16 cellular contexts compared by ENCODE assay signal in genomic region chr10:17744395-17744841, GRCh38. TPM values are rescaled to one million over a fixed set of nuclear protein-coding genes. Genes with fewer than 3 reads are reported as not detected.
DNase-seq lines count a peak whose midpoint lies in the region; ATAC-seq, FAIRE-seq and TF ChIP-seq lines count a peak whose summit lies in the region.
"Had no signal": no experiment of that assay in that cellular context is flagged by ENCODE, and none has a peak within 500 bp of the region (broad histone marks: within the 10 kb centered on the region; RNA-seq: fewer than 3 reads in every experiment).

No MANE protein-coding gene starts in this region.

- no peaks in the 10 kb centered on the region for H3K79me2 ChIP-seq in DND-41 (ENCODE audit: insufficient read depth, low read length)

- H3K27ac ChIP-seq in DND-41 (ENCODE audit: low read length) (peak overlapping the region; percentile 96), neuronal stem cell (replicated peaks; ENCODE audit: low read length) (no peak overlapping the region), small intestine (ENCODE audit: low read depth in 1 of 2, low read length in 1 of 2) (no peak overlapping the region)
- H3K27ac ChIP-seq: thoracic aorta had no signal

- H3K9ac ChIP-seq in DND-41 (ENCODE audit: low read depth, low read length) (peak overlapping the region; percentile 41), neuronal stem cell (ENCODE audit: low read depth, low read length, poor library complexity) (no peak overlapping the region)

- H3K4me2 ChIP-seq in DND-41 (ENCODE audit: insufficient read depth, low read length) (peak overlapping the region; percentile 55), neuronal stem cell (ENCODE audit: insufficient read depth, low read length, poor library complexity, severe bottlenecking) (no peak overlapping the region)

- H3K27me3 Mint-ChIP-seq in activated T-helper 2 cell treated with anti-CD3 and anti-CD28 coated beads, Interferon-gamma antibody, Interleukin-2, Interleukin-4, amounts not matched to agents 10 μg/mL and 5 μg/mL and 100 μg/mL, durations not matched to agents 14 hours and 24 hours and 36 hours (ENCODE audit: low read depth): no peaks in the 10 kb centered on the region
- H3K27me3 Mint-ChIP-seq: activated naive CD8-positive, alpha-beta T cell treated with anti-CD3 and anti-CD28 coated beads, Interleukin-2, amount 50 U/mL, for 24 hours had no signal

- H2AFZ ChIP-seq in DND-41 (ENCODE audit: low read depth, low read length) (peak overlapping the region; percentile 53), neuronal stem cell (ENCODE audit: low read length) (peak overlapping the region; percentile 68)

- H2BK5ac ChIP-seq in neuronal stem cell (ENCODE audit: low read length): no peak overlapping the region

- H3K36me3 ChIP-seq in DND-41 (ENCODE audit: insufficient read depth, low read length) (no peaks in the 10 kb centered on the region), neuronal stem cell (replicated peaks in 1 of 2; ENCODE audit: control insufficient read depth in 2 of 2, insufficient read depth in 2 of 2, low read length in 2 of 2) (no peaks in the 10 kb centered on the region), small intestine (ENCODE audit: control insufficient read depth in 2 of 2, insufficient read depth in 2 of 2, low read length in 2 of 2) (no peaks in the 10 kb centered on the region)
- H3K36me3 ChIP-seq: thoracic aorta had no signal

- H3K18ac ChIP-seq in neuronal stem cell (ENCODE audit: low read length): no peak overlapping the region

- H3K23ac ChIP-seq in neuronal stem cell (ENCODE audit: low read depth, low read length, poor library complexity): no peak overlapping the region

- H3K14ac ChIP-seq in neuronal stem cell (ENCODE audit: low read length): no peak overlapping the region

- peak; percentile 76 for DNase-seq in DND-41
- DNase-seq in MV-4-11 (lab: John Stamatoyannopoulos, UW): peak; percentile 63
- peak; percentile 83 to 89 for DNase-seq in dermis microvascular lymphatic vessel endothelial cell (ENCODE audit: low read depth in 2 of 2)
- no peak for DNase-seq in neuronal stem cell (ENCODE audit: low spot score)
- DNase-seq in activated T-helper 2 cell treated with anti-CD3 and anti-CD28 coated beads, Interferon-gamma antibody, Interleukin-2, Interleukin-4, amounts not matched to agents 10 μg/mL and 5 μg/mL and 100 μg/mL, durations not matched to agents 14 hours and 24 hours and 36 hours (ENCODE audit: low spot score): no peak
- no peak for DNase-seq in NCI-H69 (lab: John Stamatoyannopoulos, UW)
- no peak for DNase-seq in small intestine
- DNase-seq: activated naive CD8-positive, alpha-beta T cell treated with anti-CD3 and anti-CD28 coated beads, Interleukin-2, amount 50 U/mL, for 24 hours; DMS79; mesenchymal stem cell; NCI-H1092 treated with DMSO at 0.1 percent for 48 hours; NCI-H2227 treated with DMSO at 0.1 percent for 48 hours; OCI-M1; SW 1271 had no signal

- H3K9me3 ChIP-seq in DND-41 (ENCODE audit: insufficient read depth, low read length, severe bottlenecking) (no peaks in the 10 kb centered on the region), neuronal stem cell (replicated peaks in 1 of 2; ENCODE audit: control insufficient read depth in 2 of 2, insufficient read depth in 1 of 2, low read depth in 1 of 2, low read length in 2 of 2) (no peaks in the 10 kb centered on the region), small intestine (ENCODE audit: control insufficient read depth, low read depth) (no peaks in the 10 kb centered on the region)
- H3K9me3 ChIP-seq: thoracic aorta had no signal

- H3K4me3 Mint-ChIP-seq in activated T-helper 2 cell treated with anti-CD3 and anti-CD28 coated beads, Interferon-gamma antibody, Interleukin-2, Interleukin-4, amounts not matched to agents 10 μg/mL and 5 μg/mL and 100 μg/mL, durations not matched to agents 14 hours and 24 hours and 36 hours (ENCODE audit: low read depth): no peak overlapping the region
- H3K4me3 Mint-ChIP-seq: activated naive CD8-positive, alpha-beta T cell treated with anti-CD3 and anti-CD28 coated beads, Interleukin-2, amount 50 U/mL, for 24 hours had no signal

- H3K4me1 ChIP-seq in DND-41 (ENCODE audit: insufficient read depth, low read length) (peaks cover 54% of the 10 kb centered on the region), neuronal stem cell (ENCODE audit: control insufficient read depth in 2 of 2, insufficient read depth in 1 of 2, low read depth in 1 of 2, low read length in 2 of 2) (no peaks in the 10 kb centered on the region), small intestine (ENCODE audit: control insufficient read depth in 2 of 2, insufficient read depth in 1 of 2, low read depth in 1 of 2, low read length in 1 of 2) (no peaks in the 10 kb centered on the region)

- no peak overlapping the region for H3K27ac Mint-ChIP-seq in activated T-helper 2 cell treated with anti-CD3 and anti-CD28 coated beads, Interferon-gamma antibody, Interleukin-2, Interleukin-4, amounts not matched to agents 10 μg/mL and 5 μg/mL and 100 μg/mL, durations not matched to agents 14 hours and 24 hours and 36 hours
- H3K27ac Mint-ChIP-seq: activated naive CD8-positive, alpha-beta T cell treated with anti-CD3 and anti-CD28 coated beads, Interleukin-2, amount 50 U/mL, for 24 hours had no signal

- no peaks in the 10 kb centered on the region for H3K36me3 Mint-ChIP-seq in activated T-helper 2 cell treated with anti-CD3 and anti-CD28 coated beads, Interferon-gamma antibody, Interleukin-2, Interleukin-4, amounts not matched to agents 10 μg/mL and 5 μg/mL and 100 μg/mL, durations not matched to agents 14 hours and 24 hours and 36 hours (ENCODE audit: low read depth)

- no peak overlapping the region for H3K4ac ChIP-seq in neuronal stem cell (ENCODE audit: low read length)

- H3K4me1 Mint-ChIP-seq in activated T-helper 2 cell treated with anti-CD3 and anti-CD28 coated beads, Interferon-gamma antibody, Interleukin-2, Interleukin-4, amounts not matched to agents 10 μg/mL and 5 μg/mL and 100 μg/mL, durations not matched to agents 14 hours and 24 hours and 36 hours (ENCODE audit: low read depth): peaks cover 15% of the 10 kb centered on the region
- H3K4me1 Mint-ChIP-seq: activated naive CD8-positive, alpha-beta T cell treated with anti-CD3 and anti-CD28 coated beads, Interleukin-2, amount 50 U/mL, for 24 hours had no signal

- no peaks in the 10 kb centered on the region for H4K20me1 ChIP-seq in DND-41 (ENCODE audit: insufficient read depth, low read length)

- peak overlapping the region in 1 of 2 experiments; percentile 32; a peak in 2 of 4 replicates for H3K4me3 ChIP-seq in DND-41 (ENCODE audit: low read depth in 1 of 2, low read length in 2 of 2)
- no peak overlapping the region for H3K4me3 ChIP-seq in neuronal stem cell (ENCODE audit: low read length in 2 of 2)
- H3K4me3 ChIP-seq in small intestine (ENCODE audit: low read depth in 1 of 2, low read length in 2 of 2): no peak overlapping the region
- H3K4me3 ChIP-seq: thoracic aorta had no signal

- H4K8ac ChIP-seq in neuronal stem cell (ENCODE audit: low read depth, low read length): no peak overlapping the region

- intact Hi-C loops in activated T-helper 2 cell treated with anti-CD3 and anti-CD28 coated beads, Interferon-gamma antibody, Interleukin-2, Interleukin-4, amounts not matched to agents 10 μg/mL and 5 μg/mL and 100 μg/mL, durations not matched to agents 14 hours and 24 hours and 36 hours (cut with micrococcal nuclease): no loop called here

- no peak overlapping the region for H2BK15ac ChIP-seq in neuronal stem cell (ENCODE audit: low read length)

- ATAC-seq in DND-41 (ENCODE audit: insufficient read depth, low read depth) (peak; percentile 90), HG02623 (IDR thresholded peaks at IDR 0.05; ENCODE audit: unreplicated experiment) (no peak)
- ATAC-seq: activated naive CD8-positive, alpha-beta T cell treated with anti-CD3 and anti-CD28 coated beads, Interleukin-2, amount 50 U/mL, for 24 hours had no signal

- no peak overlapping the region for H2AK5ac ChIP-seq in neuronal stem cell (ENCODE audit: low read depth, low read length)

- no peak overlapping the region for H2BK120ac ChIP-seq in neuronal stem cell (ENCODE audit: low read depth, low read length)

- no peaks in the 10 kb centered on the region for H3K9me3 Mint-ChIP-seq in activated T-helper 2 cell treated with anti-CD3 and anti-CD28 coated beads, Interferon-gamma antibody, Interleukin-2, Interleukin-4, amounts not matched to agents 10 μg/mL and 5 μg/mL and 100 μg/mL, durations not matched to agents 14 hours and 24 hours and 36 hours
- H3K9me3 Mint-ChIP-seq: activated naive CD8-positive, alpha-beta T cell treated with anti-CD3 and anti-CD28 coated beads, Interleukin-2, amount 50 U/mL, for 24 hours had no signal

- no peak overlapping the region for H4K91ac ChIP-seq in neuronal stem cell (ENCODE audit: low read depth, low read length, poor library complexity)

- no peak for FAIRE-seq in small intestine (lab: Jason Lieb, UNC)

- H3K27me3 ChIP-seq in DND-41 (ENCODE audit: insufficient read depth, low read length, poor library complexity): no peaks in the 10 kb centered on the region
- H3K27me3 ChIP-seq in neuronal stem cell (ENCODE audit: control insufficient read depth in 3 of 3, insufficient read depth in 3 of 3, low read depth in 1 of 3, low read length in 3 of 3): no peaks in the 10 kb centered on the region
- no peaks in the 10 kb centered on the region for H3K27me3 ChIP-seq in small intestine (ENCODE audit: control insufficient read depth in 2 of 2, insufficient read depth in 2 of 2, low read length in 2 of 2)

- H3K79me1 ChIP-seq in neuronal stem cell (ENCODE audit: low read depth, low read length): no peaks in the 10 kb centered on the region

- WGBS in neuronal stem cell (ENCODE audit: extremely low coverage in 2 of 2, insufficient read length in 2 of 2, insufficient replicate concordance in 1 of 2), 2 donors: no CpG with 5 or more reads among the region's 4 CpGs
- 8 to 23% (median 16%) methylated on average over 4 of the region's 4 CpGs for WGBS in small intestine, 3 donors

- no peak for TF ChIP-seq CTCF in DND-41 (IDR thresholded peaks at IDR 0.05; ENCODE audit: borderline replicate concordance, extremely low read depth, low read length, poor library complexity, severe bottlenecking)

- no peak overlapping the region for H2BK12ac ChIP-seq in neuronal stem cell (ENCODE audit: low read length)

RNA-seq across cellular contexts. Expression of gene TMEM236, which starts 7.6 kb away (rescaled TPM):
- 0.38 and 0.64 TPM in 2 replicates for total RNA-seq in dermis microvascular lymphatic vessel endothelial cell
- polyA plus RNA-seq in neuronal stem cell (2013, experiment 1 of 2): 0.01 TPM
- 0.03 TPM for polyA plus RNA-seq in neuronal stem cell (2013, experiment 2 of 2)
- 0.07 TPM in 1 of 2 replicates, not detected in the other for total RNA-seq in activated T-helper 2 cell treated with anti-CD3 and anti-CD28 coated beads, Interferon-gamma antibody, Interleukin-2, Interleukin-4, amounts not matched to agents 10 μg/mL and 5 μg/mL and 100 μg/mL, durations not matched to agents 14 hours and 24 hours and 36 hours
- 10 to 100 TPM in 1 of 3 donors, 1 to 10 TPM in 2; 5.9 to 16.8 (median 8.1) TPM for polyA plus RNA-seq in small intestine

Comparison
In these comparisons a context has a peak if more than half of its experiments do, and no peak if none do; other contexts are left out.
1. DNase-seq: peak in DND-41 (single experiment), MV-4-11 (single experiment) and dermis microvascular lymphatic vessel endothelial cell (2 of 2); none in neuronal stem cell (single experiment), activated T-helper 2 cell treated with anti-CD3 and anti-CD28 coated beads, Interferon-gamma antibody, Interleukin-2, Interleukin-4, amounts not matched to agents 10 μg/mL and 5 μg/mL and 100 μg/mL, durations not matched to agents 14 hours and 24 hours and 36 hours (single experiment), NCI-H69 (single experiment) and small intestine (single experiment).